In the genomic region with DNA sequence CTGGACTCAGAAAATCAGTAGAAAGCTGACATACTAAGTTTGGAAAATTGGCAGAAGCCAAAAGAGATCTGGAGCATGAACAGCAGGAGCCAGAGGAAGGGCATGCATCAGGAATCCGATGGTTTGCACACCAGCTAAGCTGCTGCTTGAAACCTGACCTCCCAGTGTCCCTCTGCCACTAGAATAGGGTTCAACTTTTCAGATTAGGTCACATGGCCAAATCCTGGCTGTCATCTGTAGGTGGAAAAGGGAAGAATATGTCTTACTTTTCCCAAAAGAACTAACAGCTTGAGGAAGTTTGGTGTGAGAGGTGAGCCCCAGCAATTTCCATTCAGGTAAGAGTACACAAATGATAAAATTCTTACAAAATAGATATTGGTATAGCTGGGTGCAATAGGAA, we compare ENCODE assay signal across 19 cellular contexts.
A peak's percentile ranks its signal among the peaks of the same experiment; 100 is the strongest.
DNase-seq lines count a peak whose midpoint lies in the region; ATAC-seq and TF ChIP-seq lines count a peak whose summit lies in the region.
"Had no signal": no experiment of that assay in that cellular context is flagged by ENCODE, and none has a peak within 500 bp of the region (broad histone marks: within the 10 kb centered on the region; RNA-seq: fewer than 3 reads in every experiment).

No MANE protein-coding gene starts in this region.

- no peaks in the 10 kb centered on the region for H3K9me3 Mint-ChIP-seq in endodermal cell
- no peaks in the 10 kb centered on the region for H3K9me3 Mint-ChIP-seq in nephron progenitor cell
- peaks cover 3% of the 10 kb centered on the region for H3K9me3 Mint-ChIP-seq in activated T-cell treated with anti-CD3 and anti-CD28 coated beads, Interleukin-2, amount 50 U/mL, for 24 hours
- H3K9me3 Mint-ChIP-seq: H9 had no signal

- peak overlapping the region; percentile 23 for H3K27ac Mint-ChIP-seq in endodermal cell
- no peak overlapping the region for H3K27ac Mint-ChIP-seq in nephron progenitor cell
- H3K27ac Mint-ChIP-seq in activated T-cell treated with anti-CD3 and anti-CD28 coated beads, Interleukin-2, amount 50 U/mL, for 24 hours = no peak overlapping the region
- H3K27ac Mint-ChIP-seq: CD4-positive, alpha-beta T cell; H9 had no signal

- H3K4me1 ChIP-seq in endodermal cell (ENCODE audit: control insufficient read depth, insufficient read depth, low read length) = peaks cover 1% of the 10 kb centered on the region
- H3K4me1 ChIP-seq: A549, Caco-2 had no signal

- no peaks in the 10 kb centered on the region for H3K27me3 ChIP-seq in endodermal cell (ENCODE audit: control insufficient read depth, insufficient read depth, low read length, poor library complexity, severe bottlenecking)

- H3K36me3 ChIP-seq in endodermal cell (ENCODE audit: control insufficient read depth, insufficient read depth, low read length) = no peaks in the 10 kb centered on the region

- TF ChIP-seq CTCF in endodermal cell (conservative IDR thresholded peaks at IDR 0.05) = no peak
- TF ChIP-seq CTCF in nephron progenitor cell (IDR thresholded peaks at IDR 0.05) = no peak

- ATAC-seq in GM21786 (IDR thresholded peaks at IDR 0.05; ENCODE audit: unreplicated experiment) = no peak
- ATAC-seq: A549, GM12878, HepG2 had no signal

- H3K27ac ChIP-seq in endodermal cell (ENCODE audit: low read depth, low read length) = no peak overlapping the region
- H3K27ac ChIP-seq: 22Rv1, A549, C4-2B had no signal

- no peaks in the 10 kb centered on the region for H3K36me3 Mint-ChIP-seq in endodermal cell (ENCODE audit: low read depth)
- no peaks in the 10 kb centered on the region for H3K36me3 Mint-ChIP-seq in nephron progenitor cell (ENCODE audit: low read depth)
- H3K36me3 Mint-ChIP-seq in activated T-cell treated with anti-CD3 and anti-CD28 coated beads, Interleukin-2, amount 50 U/mL, for 24 hours (ENCODE audit: low read depth) = no peaks in the 10 kb centered on the region

- H3K4me3 Mint-ChIP-seq in endodermal cell = no peak overlapping the region
- no peak overlapping the region for H3K4me3 Mint-ChIP-seq in nephron progenitor cell
- no peak overlapping the region for H3K4me3 Mint-ChIP-seq in activated T-cell treated with anti-CD3 and anti-CD28 coated beads, Interleukin-2, amount 50 U/mL, for 24 hours
- H3K4me3 Mint-ChIP-seq: CD4-positive, alpha-beta T cell; H9 had no signal

- H3K9ac ChIP-seq in endodermal cell (ENCODE audit: extremely low read depth, low read length, poor library complexity, severe bottlenecking) = no peak overlapping the region

- no peak overlapping the region for H3K4me3 ChIP-seq in endodermal cell (ENCODE audit: low read length)
- H3K4me3 ChIP-seq: A549, GM12878 had no signal

- no peaks in the 10 kb centered on the region for H3K9me3 ChIP-seq in endodermal cell (ENCODE audit: control insufficient read depth, low read length)
- H3K9me3 ChIP-seq: A549, Caco-2 had no signal

- H3K27me3 Mint-ChIP-seq in endodermal cell (ENCODE audit: insufficient read depth) = no peaks in the 10 kb centered on the region
- H3K27me3 Mint-ChIP-seq in nephron progenitor cell (ENCODE audit: low read depth, poor library complexity) = no peaks in the 10 kb centered on the region
- H3K27me3 Mint-ChIP-seq in activated T-cell treated with anti-CD3 and anti-CD28 coated beads, Interleukin-2, amount 50 U/mL, for 24 hours = no peaks in the 10 kb centered on the region
- H3K27me3 Mint-ChIP-seq: CD4-positive, alpha-beta T cell had no signal

- 33 to 59% methylated on average over 1 of the region's 1 CpG for WGBS in endodermal cell (ENCODE audit: insufficient coverage in 1 of 2, insufficient read length in 1 of 2), 2 experiments

- H3K4me1 Mint-ChIP-seq in endodermal cell = peaks cover 46% of the 10 kb centered on the region
- peaks cover 6% of the 10 kb centered on the region for H3K4me1 Mint-ChIP-seq in nephron progenitor cell
- no peaks in the 10 kb centered on the region for H3K4me1 Mint-ChIP-seq in activated T-cell treated with anti-CD3 and anti-CD28 coated beads, Interleukin-2, amount 50 U/mL, for 24 hours (ENCODE audit: low read depth)

- DNase-seq in NCI-H2107 treated with DMSO at 0.1 percent for 48 hours (lab: John Stamatoyannopoulos, UW; ENCODE audit: unreplicated experiment) (peak; percentile 12), NCI-H2107 (lab: John Stamatoyannopoulos, UW) (no peak), endodermal cell (no peak), nephron progenitor cell (peak; percentile 7), NCI-H2029 (lab: John Stamatoyannopoulos, UW) (no peak), DMS153 treated with DMSO at 0.1 percent for 48 hours (lab: John Stamatoyannopoulos, UW; ENCODE audit: unreplicated experiment) (no peak)
- no peak for DNase-seq in activated T-cell treated with anti-CD3 and anti-CD28 coated beads, Interleukin-2, amount 50 U/mL, for 24 hours
- DNase-seq: AML-193; Caco-2; CD4-positive, alpha-beta T cell; DMS79; GOT3; H9 had no signal

Comparison
In these comparisons a context has a peak if more than half of its experiments do, and no peak if none do; other contexts are left out.
1. DNase-seq: peak in NCI-H2107 treated with DMSO at 0.1 percent for 48 hours (single experiment) and nephron progenitor cell (single experiment); none in NCI-H2107 (single experiment), endodermal cell (single experiment), NCI-H2029 (single experiment), activated T-cell treated with anti-CD3 and anti-CD28 coated beads, Interleukin-2, amount 50 U/mL, for 24 hours (single experiment) and DMS153 treated with DMSO at 0.1 percent for 48 hours (single experiment).